Comparison of ENCODE assay signal across 11 cellular contexts in genomic region chr2:171317492-171318125, GRCh38.
DNase-seq lines count a peak whose midpoint lies in the region; ATAC-seq and TF ChIP-seq lines count a peak whose summit lies in the region.
"Had no signal": no experiment of that assay in that cellular context is flagged by ENCODE, and none has a peak within 500 bp of the region (broad histone marks: within the 10 kb centered on the region; RNA-seq: fewer than 3 reads in every experiment).

No MANE protein-coding gene starts in this region.

- ATAC-seq in GM18498 (IDR thresholded peaks at IDR 0.05; ENCODE audit: unreplicated experiment) (peak; percentile 30), GM21390 (IDR thresholded peaks at IDR 0.05; ENCODE audit: unreplicated experiment) (peak; percentile 22), omental fat pad (ENCODE audit: low FRiP score) (no peak)
- ATAC-seq: psoas muscle had no signal

- no peaks in the 10 kb centered on the region for H3K9me2 ChIP-seq in OCI-LY1 (ENCODE audit: low read depth, low read length)

- H4K20me1 ChIP-seq in OCI-LY1 (ENCODE audit: insufficient read depth, low read length), result no peaks in the 10 kb centered on the region

- no peaks in the 10 kb centered on the region for H3K79me2 ChIP-seq in OCI-LY1 (ENCODE audit: insufficient read depth, low read length)

- intact Hi-C loops in transverse colon (cut with DNase I; ENCODE audit: low total_unique reads), result no loop called here

- H3K36me3 ChIP-seq in OCI-LY1 (ENCODE audit: insufficient read depth, low read length) (no peaks in the 10 kb centered on the region), iPS-15b (ENCODE audit: control insufficient read depth, insufficient read depth, low read length) (no peaks in the 10 kb centered on the region), transverse colon (no peaks in the 10 kb centered on the region), brain microvascular endothelial cell (replicated peaks) (no peaks in the 10 kb centered on the region)
- H3K36me3 ChIP-seq: heart right ventricle, Peyer's patch had no signal

- DNase-seq in transverse colon, result no peak
- no peak for DNase-seq in omental fat pad (ENCODE audit: low spot score)
- no peak for DNase-seq in brain microvascular endothelial cell
- DNase-seq in kidney glomerular epithelial cell (lab: John Stamatoyannopoulos, UW), result no peak
- DNase-seq: psoas muscle had no signal

- no peaks in the 10 kb centered on the region for H3K9me3 ChIP-seq in OCI-LY1 (ENCODE audit: low read length)
- H3K9me3 ChIP-seq in iPS-15b (ENCODE audit: control insufficient read depth, insufficient read depth, low read length), result peaks cover 3% of the 10 kb centered on the region
- H3K9me3 ChIP-seq in transverse colon, result no peaks in the 10 kb centered on the region
- H3K9me3 ChIP-seq: Peyer's patch, psoas muscle had no signal

- H3K4me1 ChIP-seq in OCI-LY1 (ENCODE audit: insufficient read depth, low read length, severe bottlenecking) (peaks cover 74% of the 10 kb centered on the region), iPS-15b (ENCODE audit: control insufficient read depth, insufficient read depth, low read length) (peaks cover 52% of the 10 kb centered on the region), transverse colon (peaks cover 0 to 17% (median 7%) of the 10 kb centered on the region in 4 donors)

- H3K4me2 ChIP-seq in OCI-LY1 (ENCODE audit: low read length), result peak overlapping the region; percentile 58

- TF ChIP-seq CTCF in OCI-LY1 (IDR thresholded peaks at IDR 0.05; ENCODE audit: low read length), result no peak
- no peak for TF ChIP-seq CTCF in transverse colon (IDR thresholded peaks at IDR 0.05)
- TF ChIP-seq CTCF in omental fat pad (IDR thresholded peaks at IDR 0.05), result no peak
- no peak for TF ChIP-seq CTCF in brain microvascular endothelial cell (IDR thresholded peaks at IDR 0.05; ENCODE audit: low read depth, low read length, missing control alignments)

- in situ Hi-C loops in transverse colon (cut with MboI; ENCODE audit: low pct_ligation_motif_present in 1 of 4, low pct_unique_long_range_greater_than_20kb in 1 of 4, low sequenced_read_pairs in 3 of 4), result no loop called here
- in situ Hi-C loops in brain microvascular endothelial cell (cut with HindIII; ENCODE audit: low pct_ligation_motif_present, low sequenced_read_pairs), result no loop called here

- no peaks in the 10 kb centered on the region for H3K27me3 ChIP-seq in OCI-LY1 (ENCODE audit: insufficient read depth, low read length)
- no peaks in the 10 kb centered on the region for H3K27me3 ChIP-seq in iPS-15b (ENCODE audit: control insufficient read depth, insufficient read depth, low read length)
- no peaks in the 10 kb centered on the region for H3K27me3 ChIP-seq in transverse colon
- H3K27me3 ChIP-seq in brain microvascular endothelial cell (replicated peaks), result no peaks in the 10 kb centered on the region
- H3K27me3 ChIP-seq: heart right ventricle, Peyer's patch had no signal

- H3F3A ChIP-seq in OCI-LY1 (ENCODE audit: insufficient read depth, low read length), result peaks cover 17% of the 10 kb centered on the region

- TF ChIP-seq POLR2A in transverse colon (IDR thresholded peaks at IDR 0.05), result no peak

- 62 to 75% methylated on average over 3 to 4 of the region's 4 CpGs for WGBS in transverse colon (ENCODE audit: low coverage in 1 of 2), 2 donors

- H3K27ac ChIP-seq in OCI-LY1 (ENCODE audit: low read depth, low read length, poor library complexity, severe bottlenecking) (peak overlapping the region; percentile 98), transverse colon (peak overlapping the region in 2 of 4 donors; percentile 1 to 22), brain microvascular endothelial cell (no peak overlapping the region)
- H3K27ac ChIP-seq: psoas muscle had no signal

- H2AFZ ChIP-seq in OCI-LY1 (ENCODE audit: low read length), result no peak overlapping the region

- peak overlapping the region; percentile 69 for H3K9ac ChIP-seq in OCI-LY1 (ENCODE audit: low read length)
- H3K9ac ChIP-seq in iPS-15b (ENCODE audit: low read depth, low read length), result peak overlapping the region; percentile 18

- H3K4me3 ChIP-seq in OCI-LY1 (ENCODE audit: low read depth, low read length, poor library complexity, severe bottlenecking) (peak overlapping the region; percentile 24), iPS-15b (ENCODE audit: low read depth, low read length) (no peak overlapping the region), transverse colon (no peak overlapping the region), brain microvascular endothelial cell (ENCODE audit: low read depth, low read length) (no peak overlapping the region)
- H3K4me3 ChIP-seq: heart right ventricle, Peyer's patch, psoas muscle had no signal

- TF ChIP-seq EP300 in transverse colon (IDR thresholded peaks at IDR 0.05; ENCODE audit: low read depth), result no peak
